Comparison of ENCODE assay signal across 15 cellular contexts in genomic region chr7:157670490-157671357, GRCh38.
DNase-seq lines count a peak whose midpoint lies in the region; FAIRE-seq and TF ChIP-seq lines count a peak whose summit lies in the region.
"Had no signal": no experiment of that assay in that cellular context is flagged by ENCODE, and none has a peak within 500 bp of the region (broad histone marks: within the 10 kb centered on the region; RNA-seq: fewer than 3 reads in every experiment).

No MANE protein-coding gene starts in this region.

- H3K27me3 ChIP-seq in BLaER1 (peaks cover 10% of the 10 kb centered on the region), SJCRH30 (no peaks in the 10 kb centered on the region), vagina (no peaks in the 10 kb centered on the region)
- H3K27me3 ChIP-seq: foreskin keratinocyte had no signal

- H3K27ac ChIP-seq in BLaER1: peak overlapping the region; percentile 97
- peak overlapping the region; percentile 49 for H3K27ac ChIP-seq in SJCRH30
- H3K27ac ChIP-seq in vagina: no peak overlapping the region
- H3K27ac ChIP-seq: foreskin keratinocyte, lower lobe of right lung had no signal

- H3K4me1 ChIP-seq in BLaER1 (peaks cover 99% of the 10 kb centered on the region), SJCRH30 (peaks cover 23% of the 10 kb centered on the region), vagina (no peaks in the 10 kb centered on the region)
- H3K4me1 ChIP-seq: foreskin keratinocyte, lower lobe of right lung had no signal

- intact Hi-C loops in vagina (cut with DNase I): no loop called here

- TF ChIP-seq POLR2A in H54 (IDR thresholded peaks at IDR 0.05; ENCODE audit: low read depth, low read length) (no peak), vagina (IDR thresholded peaks at IDR 0.05) (no peak)

- H3K9me3 ChIP-seq in BLaER1 (no peaks in the 10 kb centered on the region), SJCRH30 (replicated peaks) (no peaks in the 10 kb centered on the region), vagina (no peaks in the 10 kb centered on the region)
- H3K9me3 ChIP-seq: lower lobe of right lung had no signal

- FAIRE-seq in H54 (lab: Jason Lieb, UNC): no peak

- peak overlapping the region; percentile 89 for H3K4me2 ChIP-seq in BLaER1

- H3K9me3 Mint-ChIP-seq in nephron progenitor cell: no peaks in the 10 kb centered on the region
- H3K9me3 Mint-ChIP-seq: activated CD4-positive, alpha-beta T cell treated with anti-CD3 and anti-CD28 coated beads, Interleukin-2, amount 10 ng/mL, durations not matched to agents 24 days and 14 days; activated naive CD8-positive, alpha-beta T cell treated with anti-CD3 and anti-CD28 coated beads, Interleukin-2, amount 50 U/mL, for 24 hours had no signal

- H3K9ac ChIP-seq in BLaER1: peak overlapping the region; percentile 81

- H3K4me1 Mint-ChIP-seq in nephron progenitor cell: peaks cover 66% of the 10 kb centered on the region

- peak overlapping the region; percentile 50 for H3K4me3 ChIP-seq in BLaER1
- peak overlapping the region; percentile 21 for H3K4me3 ChIP-seq in SJCRH30
- H3K4me3 ChIP-seq in vagina: no peak overlapping the region
- H3K4me3 ChIP-seq: lower lobe of right lung had no signal

- H3K4me3 Mint-ChIP-seq in nephron progenitor cell: peak overlapping the region; percentile 64
- H3K4me3 Mint-ChIP-seq: activated CD4-positive, alpha-beta T cell treated with anti-CD3 and anti-CD28 coated beads, Interleukin-2, amount 10 ng/mL, durations not matched to agents 24 days and 14 days; activated naive CD8-positive, alpha-beta T cell treated with anti-CD3 and anti-CD28 coated beads, Interleukin-2, amount 50 U/mL, for 24 hours had no signal

- H3K36me3 ChIP-seq in BLaER1 (no peaks in the 10 kb centered on the region), SJCRH30 (no peaks in the 10 kb centered on the region), vagina (no peaks in the 10 kb centered on the region)
- H3K36me3 ChIP-seq: lower lobe of right lung had no signal

- H3K27ac Mint-ChIP-seq in nephron progenitor cell: peak overlapping the region; percentile 83
- H3K27ac Mint-ChIP-seq: activated CD4-positive, alpha-beta T cell treated with anti-CD3 and anti-CD28 coated beads, Interleukin-2, amount 10 ng/mL, durations not matched to agents 24 days and 14 days; activated naive CD8-positive, alpha-beta T cell treated with anti-CD3 and anti-CD28 coated beads, Interleukin-2, amount 50 U/mL, for 24 hours; naive B cell had no signal

- TF ChIP-seq CTCF in nephron progenitor cell (IDR thresholded peaks at IDR 0.05): no peak
- no peak for TF ChIP-seq CTCF in vagina (IDR thresholded peaks at IDR 0.05)

- no peaks in the 10 kb centered on the region for H3K36me3 Mint-ChIP-seq in nephron progenitor cell (ENCODE audit: low read depth)
- H3K36me3 Mint-ChIP-seq: naive B cell had no signal

- no peaks in the 10 kb centered on the region for H4K20me1 ChIP-seq in BLaER1

- DNase-seq in H54 (ENCODE audit: insufficient read length, low spot score) (peak; percentile 65), SJCRH30 (peak; percentile 78 to 85), nephron progenitor cell (no peak), cerebellum (ENCODE audit: low spot score) (no peak), dermis blood vessel endothelial cell (no peak), vagina (ENCODE audit: extremely low spot score in 2 of 2) (no peak)
- DNase-seq: activated CD4-positive, alpha-beta T cell treated with anti-CD3 and anti-CD28 coated beads, Interleukin-2, amount 10 ng/mL, durations not matched to agents 24 days and 14 days; activated naive CD8-positive, alpha-beta T cell treated with anti-CD3 and anti-CD28 coated beads, Interleukin-2, amount 50 U/mL, for 24 hours; foreskin keratinocyte; lower lobe of right lung; naive B cell; NCI-H2081 treated with DMSO at 0.1 percent for 48 hours; NCI-H748 treated with DMSO at 0.1 percent for 48 hours; SHP77 had no signal

- peaks cover 15% of the 10 kb centered on the region for H3K27me3 Mint-ChIP-seq in nephron progenitor cell (ENCODE audit: low read depth, poor library complexity)

Comparison
In these comparisons a context has a peak if more than half of its experiments do, and no peak if none do; other contexts are left out.
1. H3K4me3 ChIP-seq: peak in BLaER1 (single experiment) and SJCRH30 (single experiment); none in vagina (0 of 2).
2. DNase-seq: peak in H54 (single experiment) and SJCRH30 (2 of 2); none in nephron progenitor cell (single experiment), cerebellum (single experiment), dermis blood vessel endothelial cell (single experiment) and vagina (0 of 2).